6 cellular contexts compared by ENCODE assay signal in the genomic region with DNA sequence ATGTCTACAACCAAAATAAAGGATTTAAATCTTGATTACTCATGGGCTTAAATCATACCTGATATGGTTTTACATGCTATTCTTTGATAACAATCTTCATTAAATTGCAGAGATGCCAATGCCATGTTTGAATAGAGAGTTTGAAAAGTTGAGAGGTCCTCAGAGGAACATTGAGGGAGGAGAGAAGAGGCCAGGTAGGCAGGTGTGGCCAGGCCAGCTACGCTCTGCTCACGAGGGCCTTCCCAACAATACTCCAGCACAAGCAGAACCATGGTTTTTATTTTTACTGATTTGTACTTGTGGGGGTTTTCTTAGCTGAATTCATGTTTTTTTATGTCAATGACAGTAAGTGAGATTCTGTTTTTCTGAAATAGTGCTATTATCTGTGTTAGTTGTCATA.
"Had no signal": no experiment of that assay in that cellular context is flagged by ENCODE, and none has a peak within 500 bp of the region (broad histone marks: within the 10 kb centered on the region; RNA-seq: fewer than 3 reads in every experiment).

No MANE protein-coding gene starts in this region.

- H3K36me3 Mint-ChIP-seq: IgD-negative memory B cell had no signal

- ATAC-seq: HepG2, K562 had no signal

- DNase-seq: IMR-90, KBM-7 had no signal

- H3K4me1 Mint-ChIP-seq: IgD-negative memory B cell had no signal

- H3K27ac ChIP-seq: HL-60 had no signal

- H3K4me3 Mint-ChIP-seq: IgD-negative memory B cell had no signal

- H3K27ac Mint-ChIP-seq: IgD-negative memory B cell had no signal

- H3K4me3 ChIP-seq: K562 had no signal
